28 cellular contexts compared by ENCODE assay signal in the genomic region with DNA sequence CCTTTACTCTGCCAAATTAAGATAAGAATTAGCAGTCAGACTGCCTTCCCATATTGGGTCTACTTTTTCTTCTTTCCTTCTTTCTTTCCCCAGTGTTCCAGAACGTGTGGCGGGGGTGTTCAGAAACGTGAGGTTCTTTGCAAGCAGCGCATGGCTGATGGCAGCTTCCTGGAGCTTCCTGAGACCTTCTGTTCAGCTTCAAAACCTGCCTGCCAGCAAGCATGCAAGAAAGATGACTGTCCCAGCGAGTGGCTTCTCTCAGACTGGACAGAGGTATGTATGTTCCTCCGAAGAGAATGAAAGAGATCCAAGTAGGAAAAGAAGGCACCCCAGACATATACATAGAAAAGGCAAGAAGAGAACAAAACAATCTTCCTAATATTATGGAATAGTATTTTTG.
"Had no signal": no experiment of that assay in that cellular context is flagged by ENCODE, and none has a peak within 500 bp of the region (broad histone marks: within the 10 kb centered on the region; RNA-seq: fewer than 3 reads in every experiment).

No MANE protein-coding gene starts in this region.

- H3K4me3 ChIP-seq: heart right ventricle, hepatocyte, lower lobe of right lung, pancreas, prostate gland, smooth muscle cell, tibial nerve, vagina had no signal

- H3K27ac ChIP-seq: lower lobe of right lung, pancreas, prostate gland, tibial nerve, vagina had no signal

- H3K27me3 ChIP-seq: heart right ventricle, hepatocyte, pancreas, tibial nerve, vagina had no signal

- H3K27ac Mint-ChIP-seq: naive B cell; natural killer cell; stimulated activated memory B cell treated with anti-CD40 and anti-IgM and Interleukin-4, amounts not matched to agents 10 μg/mL and 1 μg/mL and 100 μg/mL, for 72 hours; stimulated activated naive CD8-positive, alpha-beta T cell treated with anti-CD3 and anti-CD28 coated beads, Interleukin-15, amount 100 ng/mL, for 72 hours; type B pancreatic cell had no signal

- ATAC-seq: left cardiac atrium; left lobe of liver; left ventricle myocardium superior; lower lobe of right lung; natural killer cell; pancreas; stimulated activated memory B cell treated with anti-CD40 and anti-IgM and Interleukin-4, amounts not matched to agents 10 μg/mL and 1 μg/mL and 100 μg/mL, for 72 hours; stimulated activated naive CD8-positive, alpha-beta T cell treated with anti-CD3 and anti-CD28 coated beads, Interleukin-15, amount 100 ng/mL, for 72 hours had no signal

- H3K4me1 ChIP-seq: lower lobe of right lung, pancreas, prostate gland, vagina had no signal

- DNase-seq: heart right ventricle; kidney glomerular epithelial cell; left cardiac atrium; left ventricle myocardium superior; lower lobe of right lung; mammary epithelial cell; mesenchymal stem cell; naive B cell; natural killer cell; nucleus accumbens; pancreas; retina; right cardiac atrium; stimulated activated CD4-positive, alpha-beta T cell treated with anti-CD3 and anti-CD28 coated beads, Interleukin-1b, Interleukin-23, amount 100 ng/mL, for 48 hours; stimulated activated CD4-positive, alpha-beta T cell treated with anti-CD3 and anti-CD28 coated beads, Interleukin-2, amount 100 ng/mL, for 48 hours; stimulated activated CD4-positive, alpha-beta T cell treated with anti-CD3 and anti-CD28 coated beads, Interleukin-4, amount 100 ng/mL, for 4 hours; stimulated activated CD8-positive, alpha-beta memory T cell treated with anti-CD3 and anti-CD28 coated beads, Interleukin-4, amount 100 ng/mL, for 48 hours; stimulated activated naive CD4-positive, alpha-beta T cell treated with Interleukin-2 at 50 U/mL for 16 hours; stimulated activated naive CD8-positive, alpha-beta T cell treated with anti-CD3 and anti-CD28 coated beads, Interleukin-15, amount 100 ng/mL, for 72 hours; substantia nigra had no signal

- H3K36me3 Mint-ChIP-seq: naive B cell; natural killer cell; stimulated activated memory B cell treated with anti-CD40 and anti-IgM and Interleukin-4, amounts not matched to agents 10 μg/mL and 1 μg/mL and 100 μg/mL, for 72 hours had no signal

- H3K36me3 ChIP-seq: heart right ventricle, lower lobe of right lung, pancreas, prostate gland, tibial nerve, vagina had no signal

- H3K4me1 Mint-ChIP-seq: naive B cell; natural killer cell; stimulated activated memory B cell treated with anti-CD40 and anti-IgM and Interleukin-4, amounts not matched to agents 10 μg/mL and 1 μg/mL and 100 μg/mL, for 72 hours; stimulated activated naive CD8-positive, alpha-beta T cell treated with anti-CD3 and anti-CD28 coated beads, Interleukin-15, amount 100 ng/mL, for 72 hours had no signal

- H3K9me3 Mint-ChIP-seq: natural killer cell; stimulated activated naive CD8-positive, alpha-beta T cell treated with anti-CD3 and anti-CD28 coated beads, Interleukin-15, amount 100 ng/mL, for 72 hours had no signal

- H3K27me3 Mint-ChIP-seq: type B pancreatic cell had no signal

- H3K4me3 Mint-ChIP-seq: naive B cell; natural killer cell; stimulated activated memory B cell treated with anti-CD40 and anti-IgM and Interleukin-4, amounts not matched to agents 10 μg/mL and 1 μg/mL and 100 μg/mL, for 72 hours; stimulated activated naive CD8-positive, alpha-beta T cell treated with anti-CD3 and anti-CD28 coated beads, Interleukin-15, amount 100 ng/mL, for 72 hours; type B pancreatic cell had no signal

- H3K9me3 ChIP-seq: heart right ventricle, lower lobe of right lung, pancreas, prostate gland, tibial nerve, vagina had no signal
